Comparison of ENCODE assay signal across 24 cellular contexts in genomic region chr1:105544475-105544874, GRCh38.
DNase-seq lines count a peak whose midpoint lies in the region; ATAC-seq and TF ChIP-seq lines count a peak whose summit lies in the region.
"Had no signal": no experiment of that assay in that cellular context is flagged by ENCODE, and none has a peak within 500 bp of the region (broad histone marks: within the 10 kb centered on the region; RNA-seq: fewer than 3 reads in every experiment).

No MANE protein-coding gene starts in this region.

- no peak overlapping the region for H3K27ac ChIP-seq in mesenchymal stem cell (ENCODE audit: low read length, poor library complexity, severe bottlenecking)
- H3K27ac ChIP-seq: ascending aorta, spleen, thyroid gland had no signal

- H3K27ac Mint-ChIP-seq in progenitor cell of endocrine pancreas = no peak overlapping the region
- H3K27ac Mint-ChIP-seq: activated CD4-positive, alpha-beta T cell treated with anti-CD3 and anti-CD28 coated beads for 36 hours; activated naive CD4-positive, alpha-beta T cell treated with anti-CD3 and anti-CD28 coated beads, Interleukin-2, amount 10 ng/mL, durations not matched to agents 7 days and 5 days; CD8-positive, alpha-beta T cell; H9 had no signal

- no peaks in the 10 kb centered on the region for H3K27me3 ChIP-seq in mesenchymal stem cell (ENCODE audit: control insufficient read depth in 1 of 2, insufficient read depth in 1 of 2, low read length in 2 of 2)
- H3K27me3 ChIP-seq: ascending aorta, spleen, thyroid gland had no signal

- H3K9me3 Mint-ChIP-seq in progenitor cell of endocrine pancreas (ENCODE audit: low read depth) = peaks cover 9% of the 10 kb centered on the region

- no peaks in the 10 kb centered on the region for H3K36me3 ChIP-seq in mesenchymal stem cell (ENCODE audit: control insufficient read depth in 1 of 2, insufficient read depth in 2 of 2, low read depth in 1 of 2, low read length in 2 of 2)
- H3K36me3 ChIP-seq: ascending aorta, spleen, thyroid gland had no signal

- DNase-seq in GM04503 (ENCODE audit: low read depth) (peak; percentile 1), LHCN-M2 (ENCODE audit: low read depth) (peak; percentile 1), cardiac fibroblast (ENCODE audit: low read depth in 2 of 2) (peak; percentile 10 to 54), renal cortical epithelial cell (ENCODE audit: low read depth) (peak; percentile 1), progenitor cell of endocrine pancreas (ENCODE audit: low spot score, unreplicated experiment) (no peak), hypothalamus (lab: John Stamatoyannopoulos, UW) (no peak), mesenchymal stem cell (no peak)
- DNase-seq: activated CD4-positive, alpha-beta T cell treated with anti-CD3 and anti-CD28 coated beads for 36 hours; activated naive CD4-positive, alpha-beta T cell treated with anti-CD3 and anti-CD28 coated beads, Interleukin-2, amount 10 ng/mL, durations not matched to agents 7 days and 5 days; CD8-positive, alpha-beta T cell; DMS153; erythroblast; H9; KG1; kidney glomerular epithelial cell; MV-4-11; NCI-H1694 treated with DMSO at 0.1 percent for 48 hours; spleen; stimulated activated CD4-positive, alpha-beta T cell treated with anti-CD3 and anti-CD28 coated beads, Interleukin-4, amount 100 ng/mL, for 24 hours; stimulated activated naive CD4-positive, alpha-beta T cell treated with Interleukin-2 at 50 U/mL for 16 hours; thyroid gland had no signal

- H2BK12ac ChIP-seq in mesenchymal stem cell (ENCODE audit: low read length in 2 of 2) = no peak overlapping the region

- H3K14ac ChIP-seq in mesenchymal stem cell (ENCODE audit: low read length in 2 of 2) = no peak overlapping the region

- no peak overlapping the region for H3K4me2 ChIP-seq in mesenchymal stem cell (ENCODE audit: low read length, poor library complexity, severe bottlenecking)

- no peak overlapping the region for H2BK120ac ChIP-seq in mesenchymal stem cell (ENCODE audit: low read depth, low read length)

- H4K91ac ChIP-seq in mesenchymal stem cell (ENCODE audit: low read length) = no peak overlapping the region

- no peak overlapping the region for H3K4me3 Mint-ChIP-seq in progenitor cell of endocrine pancreas (ENCODE audit: low read depth)
- H3K4me3 Mint-ChIP-seq: activated CD4-positive, alpha-beta T cell treated with anti-CD3 and anti-CD28 coated beads for 36 hours; activated naive CD4-positive, alpha-beta T cell treated with anti-CD3 and anti-CD28 coated beads, Interleukin-2, amount 10 ng/mL, durations not matched to agents 7 days and 5 days; CD8-positive, alpha-beta T cell; H9 had no signal

- WGBS in mesenchymal stem cell = 0% methylated on average over 1 of the region's 1 CpG

- H3K4me3 ChIP-seq in cardiac fibroblast (replicated peaks in 1 of 2; ENCODE audit: low read depth in 2 of 2, low read length in 2 of 2) = no peak overlapping the region
- H3K4me3 ChIP-seq in mesenchymal stem cell (ENCODE audit: insufficient read depth in 1 of 2, low read depth in 1 of 2, low read length in 2 of 2) = no peak overlapping the region
- H3K4me3 ChIP-seq: ascending aorta, spleen, thyroid gland had no signal

- no peak overlapping the region for H2AK5ac ChIP-seq in mesenchymal stem cell (ENCODE audit: low read length, severe bottlenecking)

- no peaks in the 10 kb centered on the region for H3K9me3 ChIP-seq in mesenchymal stem cell (ENCODE audit: control insufficient read depth, low read length)
- H3K9me3 ChIP-seq: ascending aorta, thyroid gland had no signal

- no peaks in the 10 kb centered on the region for H3K36me3 Mint-ChIP-seq in progenitor cell of endocrine pancreas (ENCODE audit: insufficient read depth)
- H3K36me3 Mint-ChIP-seq: activated naive CD4-positive, alpha-beta T cell treated with anti-CD3 and anti-CD28 coated beads, Interleukin-2, amount 10 ng/mL, durations not matched to agents 7 days and 5 days; CD8-positive, alpha-beta T cell had no signal

- H2AFZ ChIP-seq in mesenchymal stem cell (ENCODE audit: low read depth, low read length) = no peak overlapping the region

- no peaks in the 10 kb centered on the region for H3K4me1 ChIP-seq in mesenchymal stem cell (ENCODE audit: control insufficient read depth, insufficient read depth, low read depth, low read length)
- H3K4me1 ChIP-seq: ascending aorta, spleen, thyroid gland had no signal

- no peak for ATAC-seq in HG03039 (IDR thresholded peaks at IDR 0.05; ENCODE audit: unreplicated experiment)
- ATAC-seq: activated CD4-positive, alpha-beta T cell treated with anti-CD3 and anti-CD28 coated beads for 36 hours; CD8-positive, alpha-beta T cell; Right ventricle myocardium inferior had no signal

- H3K9ac ChIP-seq in mesenchymal stem cell (ENCODE audit: low read length) = no peak overlapping the region

- no peak overlapping the region for H2BK15ac ChIP-seq in mesenchymal stem cell (ENCODE audit: low read depth, poor library complexity, severe bottlenecking)

- H4K8ac ChIP-seq in mesenchymal stem cell (ENCODE audit: low read length) = no peak overlapping the region

- TF ChIP-seq CTCF in cardiac fibroblast (IDR thresholded peaks at IDR 0.05; ENCODE audit: low read depth, low read length) = no peak
- no peak for TF ChIP-seq CTCF in progenitor cell of endocrine pancreas (IDR thresholded peaks at IDR 0.05; ENCODE audit: unreplicated experiment)

- no peak overlapping the region for H2BK5ac ChIP-seq in mesenchymal stem cell (ENCODE audit: low read depth, low read length, poor library complexity, severe bottlenecking)

- no peak overlapping the region for H3K18ac ChIP-seq in mesenchymal stem cell (ENCODE audit: low read depth in 1 of 2, low read length in 2 of 2)

- H3K4ac ChIP-seq in mesenchymal stem cell (ENCODE audit: low read depth in 1 of 2, low read length in 2 of 2) = no peak overlapping the region

- H3K4me1 Mint-ChIP-seq in progenitor cell of endocrine pancreas (ENCODE audit: low read depth) = no peaks in the 10 kb centered on the region
- H3K4me1 Mint-ChIP-seq: activated CD4-positive, alpha-beta T cell treated with anti-CD3 and anti-CD28 coated beads for 36 hours; activated naive CD4-positive, alpha-beta T cell treated with anti-CD3 and anti-CD28 coated beads, Interleukin-2, amount 10 ng/mL, durations not matched to agents 7 days and 5 days had no signal

- H3K27me3 Mint-ChIP-seq in progenitor cell of endocrine pancreas = no peaks in the 10 kb centered on the region
- H3K27me3 Mint-ChIP-seq: activated CD4-positive, alpha-beta T cell treated with anti-CD3 and anti-CD28 coated beads for 36 hours; activated naive CD4-positive, alpha-beta T cell treated with anti-CD3 and anti-CD28 coated beads, Interleukin-2, amount 10 ng/mL, durations not matched to agents 7 days and 5 days had no signal

- no peak overlapping the region for H3K23ac ChIP-seq in mesenchymal stem cell (ENCODE audit: low read length in 2 of 2)

- H3K79me1 ChIP-seq in mesenchymal stem cell (replicated peaks; ENCODE audit: low read length, poor library complexity, severe bottlenecking) = no peaks in the 10 kb centered on the region

Comparison
In these comparisons a context has a peak if more than half of its experiments do, and no peak if none do; other contexts are left out.
1. DNase-seq: peak in GM04503 (single experiment), LHCN-M2 (single experiment), cardiac fibroblast (2 of 2) and renal cortical epithelial cell (single experiment); none in progenitor cell of endocrine pancreas (single experiment), hypothalamus (0 of 51) and mesenchymal stem cell (single experiment).